ENCODE assay signal across 30 cellular contexts in genomic region chr2:407630-408029, GRCh38.
"Had no signal": no experiment of that assay in that cellular context is flagged by ENCODE, and none has a peak within 500 bp of the region (broad histone marks: within the 10 kb centered on the region; RNA-seq: fewer than 3 reads in every experiment).

No MANE protein-coding gene starts in this region.

- H3K9me3 Mint-ChIP-seq: activated naive CD8-positive, alpha-beta T cell treated with anti-CD3 and anti-CD28 coated beads for 36 hours had no signal

- H3K27ac ChIP-seq: adrenal gland, body of pancreas, foreskin keratinocyte, gastrocnemius medialis, heart left ventricle had no signal

- H3K27me3 Mint-ChIP-seq: activated CD8-positive, alpha-beta T cell treated with anti-CD3 and anti-CD28 coated beads for 36 hours; activated naive CD4-positive, alpha-beta T cell treated with anti-CD3 and anti-CD28 coated beads, Interleukin-2, amount 50 U/mL, for 24 hours; activated naive CD8-positive, alpha-beta T cell treated with anti-CD3 and anti-CD28 coated beads for 36 hours had no signal

- H3K4me3 ChIP-seq: adrenal gland, body of pancreas, gastrocnemius medialis, heart left ventricle had no signal

- H3K36me3 Mint-ChIP-seq: activated naive CD4-positive, alpha-beta T cell treated with anti-CD3 and anti-CD28 coated beads, Interleukin-2, amount 50 U/mL, for 24 hours; activated naive CD8-positive, alpha-beta T cell treated with anti-CD3 and anti-CD28 coated beads for 36 hours had no signal

- ATAC-seq: activated CD8-positive, alpha-beta T cell treated with anti-CD3 and anti-CD28 coated beads for 36 hours; activated naive CD8-positive, alpha-beta T cell treated with anti-CD3 and anti-CD28 coated beads, Interleukin-2, amount 50 U/mL, for 24 hours; body of pancreas; esophagus mucosa; gastrocnemius medialis; heart left ventricle had no signal

- DNase-seq: activated CD4-positive, alpha-beta T cell treated with anti-CD3 and anti-CD28 coated beads for 4 hours; activated CD4-positive, alpha-beta T cell treated with anti-CD3 and anti-CD28 coated beads, Interleukin-2, amount 50 U/mL, for 1 hour; activated CD4-positive, alpha-beta T cell treated with anti-CD3 and anti-CD28 coated beads, Interleukin-2, amount 50 U/mL, for 48 hours; activated CD4-positive, CD25-positive, alpha-beta regulatory T cell; activated CD4-positive, CD25-positive, alpha-beta regulatory T cell treated with anti-CD3 and anti-CD28 coated beads, Interleukin-2, amount 50 U/mL, for 72 hours; activated CD8-positive, alpha-beta memory T cell treated with anti-CD3 and anti-CD28 coated beads for 24 hours; activated CD8-positive, alpha-beta T cell treated with anti-CD3 and anti-CD28 coated beads for 36 hours; activated effector memory CD4-positive, alpha-beta T cell treated with anti-CD3 and anti-CD28 coated beads, Interleukin-2, amount 50 U/mL, for 16 hours; activated naive CD4-positive, alpha-beta T cell treated with anti-CD3 and anti-CD28 coated beads for 36 hours; activated naive CD8-positive, alpha-beta T cell treated with anti-CD3 and anti-CD28 coated beads for 36 hours; activated naive CD8-positive, alpha-beta T cell treated with anti-CD3 and anti-CD28 coated beads, Interleukin-2, amount 50 U/mL, for 24 hours; activated T-cell treated with anti-CD3 and anti-CD28 coated beads, Interleukin-2, amount 50 U/mL, for 48 hours; adrenal gland; amygdala; aorta; body of pancreas; caudate nucleus; cortex of kidney; dermis blood vessel endothelial cell; effector CD8-positive, alpha-beta T cell; foreskin keratinocyte; gastrocnemius medialis; glutamatergic neuron; heart left ventricle; T-helper 2 cell had no signal

- H3K4me3 Mint-ChIP-seq: activated CD8-positive, alpha-beta T cell treated with anti-CD3 and anti-CD28 coated beads for 36 hours; activated naive CD4-positive, alpha-beta T cell treated with anti-CD3 and anti-CD28 coated beads for 36 hours; activated naive CD4-positive, alpha-beta T cell treated with anti-CD3 and anti-CD28 coated beads, Interleukin-2, amount 50 U/mL, for 24 hours; activated naive CD8-positive, alpha-beta T cell treated with anti-CD3 and anti-CD28 coated beads for 36 hours; activated naive CD8-positive, alpha-beta T cell treated with anti-CD3 and anti-CD28 coated beads, Interleukin-2, amount 50 U/mL, for 24 hours; activated T-helper 1 cell treated with anti-CD3 and anti-CD28 coated beads, Interleukin-12 subunit alpha, Interleukin-12 subunit beta, Interleukin-2, Interleukin-4 antibody, amounts not matched to agents 30 ng/mL and 10 ng/mL and 1 ng/mL, durations not matched to agents 14 hours and 24 hours and 36 hours had no signal

- H3K27me3 ChIP-seq: adrenal gland, body of pancreas, foreskin keratinocyte, gastrocnemius medialis, heart left ventricle had no signal

- FAIRE-seq: colon had no signal

- H3K4me1 ChIP-seq: adrenal gland, body of pancreas, foreskin keratinocyte, gastrocnemius medialis, heart left ventricle had no signal

- H3K9me3 ChIP-seq: adrenal gland, gastrocnemius medialis had no signal

- H3K36me3 ChIP-seq: adrenal gland, gastrocnemius medialis, heart left ventricle had no signal

- H3K27ac Mint-ChIP-seq: activated CD8-positive, alpha-beta T cell treated with anti-CD3 and anti-CD28 coated beads for 36 hours; activated naive CD4-positive, alpha-beta T cell treated with anti-CD3 and anti-CD28 coated beads for 36 hours; activated naive CD4-positive, alpha-beta T cell treated with anti-CD3 and anti-CD28 coated beads, Interleukin-2, amount 50 U/mL, for 24 hours; activated naive CD8-positive, alpha-beta T cell treated with anti-CD3 and anti-CD28 coated beads for 36 hours; activated naive CD8-positive, alpha-beta T cell treated with anti-CD3 and anti-CD28 coated beads, Interleukin-2, amount 50 U/mL, for 24 hours; activated T-helper 1 cell treated with anti-CD3 and anti-CD28 coated beads, Interleukin-12 subunit alpha, Interleukin-12 subunit beta, Interleukin-2, Interleukin-4 antibody, amounts not matched to agents 30 ng/mL and 10 ng/mL and 1 ng/mL, durations not matched to agents 14 hours and 24 hours and 36 hours; activated T-helper 2 cell treated with anti-CD3 and anti-CD28 coated beads, Interferon-gamma antibody, Interleukin-2, Interleukin-4, amounts not matched to agents 10 μg/mL and 5 μg/mL and 100 μg/mL, durations not matched to agents 14 hours and 24 hours and 36 hours had no signal

- H3K4me1 Mint-ChIP-seq: activated naive CD4-positive, alpha-beta T cell treated with anti-CD3 and anti-CD28 coated beads, Interleukin-2, amount 50 U/mL, for 24 hours; activated naive CD8-positive, alpha-beta T cell treated with anti-CD3 and anti-CD28 coated beads for 36 hours; activated naive CD8-positive, alpha-beta T cell treated with anti-CD3 and anti-CD28 coated beads, Interleukin-2, amount 50 U/mL, for 24 hours had no signal
